ENCODE assay signal across 1 cellular context in genomic region chr2:168194784-168195522, GRCh38.
TF ChIP-seq lines count a peak whose summit lies in the region.

No MANE protein-coding gene starts in this region.

TF ChIP-seq in GM12878, 131 proteins besides CTCF, POLR2A, EP300 and RAD21 (continued from another document):
- peak; percentile 58 for TF ChIP-seq ZNF217 (IDR thresholded peaks at IDR 0.05)
- no peak for TF ChIP-seq ZSCAN29 (IDR thresholded peaks at IDR 0.05)
- TF ChIP-seq SIN3A (IDR thresholded peaks at IDR 0.05; ENCODE audit: low read depth, low read length), result no peak
- no peak for TF ChIP-seq POLR2AphosphoS5 (IDR thresholded peaks at IDR 0.05; ENCODE audit: low read length)
- no peak for TF ChIP-seq BCLAF1 (IDR thresholded peaks at IDR 0.05)
- TF ChIP-seq DPF2 (IDR thresholded peaks at IDR 0.05), result 0 out of 2 replicates have a peak, but pooled peaks have one; percentile 22
- TF ChIP-seq, protein P1, sequence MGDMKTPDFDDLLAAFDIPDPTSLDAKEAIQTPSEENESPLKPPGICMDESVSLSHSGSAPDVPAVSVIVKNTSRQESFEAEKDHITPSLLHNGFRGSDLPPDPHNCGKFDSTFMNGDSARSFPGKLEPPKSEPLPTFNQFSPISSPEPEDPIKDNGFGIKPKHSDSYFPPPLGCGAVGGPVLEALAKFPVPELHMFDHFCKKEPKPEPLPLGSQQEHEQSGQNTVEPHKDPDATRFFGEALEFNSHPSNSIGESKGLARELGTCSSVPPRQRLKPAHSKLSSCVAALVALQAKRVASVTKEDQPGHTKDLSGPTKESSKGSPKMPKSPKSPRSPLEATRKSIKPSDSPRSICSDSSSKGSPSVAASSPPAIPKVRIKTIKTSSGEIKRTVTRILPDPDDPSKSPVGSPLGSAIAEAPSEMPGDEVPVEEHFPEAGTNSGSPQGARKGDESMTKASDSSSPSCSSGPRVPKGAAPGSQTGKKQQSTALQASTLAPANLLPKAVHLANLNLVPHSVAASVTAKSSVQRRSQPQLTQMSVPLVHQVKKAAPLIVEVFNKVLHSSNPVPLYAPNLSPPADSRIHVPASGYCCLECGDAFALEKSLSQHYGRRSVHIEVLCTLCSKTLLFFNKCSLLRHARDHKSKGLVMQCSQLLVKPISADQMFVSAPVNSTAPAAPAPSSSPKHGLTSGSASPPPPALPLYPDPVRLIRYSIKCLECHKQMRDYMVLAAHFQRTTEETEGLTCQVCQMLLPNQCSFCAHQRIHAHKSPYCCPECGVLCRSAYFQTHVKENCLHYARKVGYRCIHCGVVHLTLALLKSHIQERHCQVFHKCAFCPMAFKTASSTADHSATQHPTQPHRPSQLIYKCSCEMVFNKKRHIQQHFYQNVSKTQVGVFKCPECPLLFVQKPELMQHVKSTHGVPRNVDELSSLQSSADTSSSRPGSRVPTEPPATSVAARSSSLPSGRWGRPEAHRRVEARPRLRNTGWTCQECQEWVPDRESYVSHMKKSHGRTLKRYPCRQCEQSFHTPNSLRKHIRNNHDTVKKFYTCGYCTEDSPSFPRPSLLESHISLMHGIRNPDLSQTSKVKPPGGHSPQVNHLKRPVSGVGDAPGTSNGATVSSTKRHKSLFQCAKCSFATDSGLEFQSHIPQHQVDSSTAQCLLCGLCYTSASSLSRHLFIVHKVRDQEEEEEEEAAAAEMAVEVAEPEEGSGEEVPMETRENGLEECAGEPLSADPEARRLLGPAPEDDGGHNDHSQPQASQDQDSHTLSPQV (IDR thresholded peaks at IDR 0.05), result no peak
- TF ChIP-seq ZNF622 (IDR thresholded peaks at IDR 0.05), result no peak
- TF ChIP-seq PAX5 (IDR thresholded peaks at IDR 0.05; ENCODE audit: borderline replicate concordance, low read depth, low read length), result peak; percentile 89; the same call in 1 of the 2 replicates
- TF ChIP-seq ZNF384 (IDR thresholded peaks at IDR 0.05; ENCODE audit: borderline replicate concordance, low read depth, low read length), result peak; percentile 70; the same call in 1 of the 2 replicates
- peak; percentile 24; the same call in 1 of the 2 replicates for TF ChIP-seq CREM (IDR thresholded peaks at IDR 0.05; ENCODE audit: low read depth)
- TF ChIP-seq IKZF2 (IDR thresholded peaks at IDR 0.05), result 0 out of 4 replicates have a peak, but pooled peaks of 1 of the 2 experiments have one; percentile 24
- TF ChIP-seq TCF12 (IDR thresholded peaks at IDR 0.05; ENCODE audit: low read depth, low read length), result peak; percentile 44; the same call in 1 of the 2 replicates
- TF ChIP-seq KAT2A (conservative IDR thresholded peaks at IDR 0.05; ENCODE audit: control insufficient read depth, low read depth, low read length), result no peak
- 0 out of 2 replicates have a peak, but pooled peaks have one; percentile 45 for TF ChIP-seq IRF4 (IDR thresholded peaks at IDR 0.05; ENCODE audit: low read depth, low read length)
- TF ChIP-seq MXI1 (IDR thresholded peaks at IDR 0.05; ENCODE audit: low read depth, low read length), result no peak
- TF ChIP-seq BCL11A (IDR thresholded peaks at IDR 0.05; ENCODE audit: low read depth, low read length), result 0 out of 2 replicates have a peak, but pooled peaks have one; percentile 45
